12 cellular contexts compared by ENCODE assay signal in the genomic region with DNA sequence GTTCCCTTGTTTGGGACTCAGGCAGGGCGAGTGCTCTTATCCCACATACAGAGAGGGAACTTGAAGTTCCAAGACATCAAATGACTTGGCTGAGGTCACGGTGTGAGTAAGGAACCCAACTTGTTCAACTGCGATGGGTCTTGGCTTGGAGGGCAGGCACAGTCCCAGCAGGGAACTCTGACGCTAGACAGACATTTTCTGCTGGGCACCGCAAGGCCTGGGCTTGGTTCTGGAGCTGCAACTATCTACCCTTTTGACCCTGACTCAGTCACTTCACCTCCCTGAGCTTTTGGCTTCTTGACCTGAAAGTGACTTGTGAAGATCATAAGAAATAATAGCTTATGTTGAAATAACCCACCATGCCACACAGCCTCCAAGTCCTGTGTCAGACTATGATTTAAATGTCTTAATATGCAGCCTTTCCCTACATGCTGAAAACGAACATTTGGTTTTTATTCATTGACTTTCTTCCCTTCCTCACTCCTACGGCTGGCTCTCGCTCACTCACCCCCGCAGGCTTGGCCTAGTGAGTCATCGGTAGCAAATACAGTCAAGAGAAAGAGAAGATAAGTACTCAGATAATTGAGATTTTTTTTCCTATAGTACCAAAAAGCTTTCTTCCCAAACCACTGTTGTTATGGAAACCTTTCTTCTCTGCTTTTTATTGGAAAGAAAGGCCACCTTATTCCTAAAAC.
DNase-seq lines count a peak whose midpoint lies in the region; ATAC-seq and TF ChIP-seq lines count a peak whose summit lies in the region.
"Had no signal": no experiment of that assay in that cellular context is flagged by ENCODE, and none has a peak within 500 bp of the region (broad histone marks: within the 10 kb centered on the region; RNA-seq: fewer than 3 reads in every experiment).

No MANE protein-coding gene starts in this region.

- no peaks in the 10 kb centered on the region for H3K36me3 ChIP-seq in adrenal gland (replicated peaks in 1 of 2)
- H3K36me3 ChIP-seq in trophoblast cell (ENCODE audit: control insufficient read depth in 1 of 2, insufficient read depth in 2 of 2, low read length in 2 of 2), result no peaks in the 10 kb centered on the region
- H3K36me3 ChIP-seq: ovary had no signal

- 36 to 58% (median 43%) methylated on average over 8 to 10 of the region's 10 CpGs for WGBS in adrenal gland, 4 donors
- no CpG with 5 or more reads among the region's 10 CpGs for WGBS in trophoblast cell (ENCODE audit: extremely low coverage, insufficient coverage, insufficient read length)

- H2AFZ ChIP-seq in trophoblast cell (ENCODE audit: insufficient read depth, low read length, poor library complexity), result no peak overlapping the region

- no peak overlapping the region for H4K12ac ChIP-seq in trophoblast cell (ENCODE audit: low read depth, low read length)

- H3K27ac ChIP-seq in adrenal gland, result peak overlapping the region in 2 of 5 donors; percentile 40 to 52
- H3K27ac ChIP-seq in trophoblast cell (ENCODE audit: low read depth, low read length), result peak overlapping the region; percentile 7
- H3K27ac ChIP-seq: ovary had no signal

- no peaks in the 10 kb centered on the region for H3K79me2 ChIP-seq in trophoblast cell (ENCODE audit: control insufficient read depth, insufficient read depth, low read length, poor library complexity)

- H3K4me1 ChIP-seq in adrenal gland (replicated peaks in 1 of 2) (peaks cover 4 to 37% of the 10 kb centered on the region in 2 donors), trophoblast cell (ENCODE audit: control insufficient read depth in 1 of 2, insufficient read depth in 2 of 2, low read length in 2 of 2) (peaks cover 5 to 18% of the 10 kb centered on the region in 2 experiments)

- no peak overlapping the region for H4K8ac ChIP-seq in trophoblast cell (ENCODE audit: low read depth, low read length)

- H4K91ac ChIP-seq in trophoblast cell (ENCODE audit: low read depth, low read length), result peak overlapping the region; percentile 0

- peak; percentile 58 to 90 for ATAC-seq in left cardiac atrium
- no peak for ATAC-seq in HG02623 (IDR thresholded peaks at IDR 0.05; ENCODE audit: unreplicated experiment)
- ATAC-seq: CD8-positive, alpha-beta T cell had no signal

- no peak overlapping the region for H3K4ac ChIP-seq in trophoblast cell (ENCODE audit: low read depth, low read length)

- no peak for TF ChIP-seq CTCF in AG09309 (IDR thresholded peaks at IDR 0.05; ENCODE audit: control insufficient read depth, insufficient read depth, low read depth, low read length, missing control alignments)
- no peak for TF ChIP-seq CTCF in adrenal gland (IDR thresholded peaks at IDR 0.05)

- H3K27me3 ChIP-seq in adrenal gland (no peaks in the 10 kb centered on the region), trophoblast cell (ENCODE audit: insufficient read depth, low read length) (no peaks in the 10 kb centered on the region)
- H3K27me3 ChIP-seq: ovary had no signal

- no peak for TF ChIP-seq POLR2A in adrenal gland (IDR thresholded peaks at IDR 0.05)

- H3K9ac ChIP-seq in trophoblast cell (ENCODE audit: low read length), result no peak overlapping the region

- H3K4me2 ChIP-seq in trophoblast cell (ENCODE audit: low read length), result no peak overlapping the region

- peak; percentile 69 for DNase-seq in AG09309 (ENCODE audit: low read depth)
- peak; percentile 54 to 81 (median 77) for DNase-seq in adrenal gland
- peak; percentile 62 for DNase-seq in left cardiac atrium
- DNase-seq in trophoblast cell, result peak in 1 of 2 donors; percentile 63
- no peak for DNase-seq in effector CD4-positive, alpha-beta T cell
- DNase-seq in activated naive CD4-positive, alpha-beta T cell (lab: John Stamatoyannopoulos, UW), result no peak
- no peak for DNase-seq in NCI-H1417 (lab: John Stamatoyannopoulos, UW)
- DNase-seq: activated gamma-delta T cell, NCI-H774 had no signal

- H2AK5ac ChIP-seq in trophoblast cell (ENCODE audit: low read length), result no peak overlapping the region

- no peak overlapping the region for H2BK120ac ChIP-seq in trophoblast cell (ENCODE audit: insufficient read depth, low read length, poor library complexity)

- H2BK5ac ChIP-seq in trophoblast cell (ENCODE audit: low read depth, low read length, poor library complexity), result no peak overlapping the region

- H3K79me1 ChIP-seq in trophoblast cell (ENCODE audit: low read length), result no peaks in the 10 kb centered on the region

- H2BK12ac ChIP-seq in trophoblast cell (ENCODE audit: low read length), result no peak overlapping the region

- H3K23ac ChIP-seq in trophoblast cell (ENCODE audit: low read length), result no peak overlapping the region

- intact Hi-C loops in adrenal gland (cut with DNase I) (no loop called here), left cardiac atrium (cut with DNase I) (no loop called here)

- no peaks in the 10 kb centered on the region for H3K9me3 ChIP-seq in adrenal gland (replicated peaks in 1 of 3)
- H3K9me3 ChIP-seq in trophoblast cell (ENCODE audit: insufficient read depth, low read depth, low read length), result peaks cover 3% of the 10 kb centered on the region
- H3K9me3 ChIP-seq: ovary had no signal

- no peak overlapping the region for H3K14ac ChIP-seq in trophoblast cell (ENCODE audit: low read length)

- no peak overlapping the region for H3K4me3 ChIP-seq in AG09309 (ENCODE audit: control insufficient read depth, low read depth, low read length)
- H3K4me3 ChIP-seq in adrenal gland, result no peak overlapping the region
- no peak overlapping the region for H3K4me3 ChIP-seq in trophoblast cell (ENCODE audit: low read depth, low read length)
- H3K4me3 ChIP-seq: ovary had no signal

- H3K18ac ChIP-seq in trophoblast cell (ENCODE audit: low read length), result no peak overlapping the region

Comparison
In these comparisons a context has a peak if more than half of its experiments do, and no peak if none do; other contexts are left out.
1. DNase-seq: peak in AG09309 (single experiment), adrenal gland (7 of 7) and left cardiac atrium (single experiment); none in effector CD4-positive, alpha-beta T cell (single experiment), activated naive CD4-positive, alpha-beta T cell (0 of 4) and NCI-H1417 (0 of 3).